In the genomic region with DNA sequence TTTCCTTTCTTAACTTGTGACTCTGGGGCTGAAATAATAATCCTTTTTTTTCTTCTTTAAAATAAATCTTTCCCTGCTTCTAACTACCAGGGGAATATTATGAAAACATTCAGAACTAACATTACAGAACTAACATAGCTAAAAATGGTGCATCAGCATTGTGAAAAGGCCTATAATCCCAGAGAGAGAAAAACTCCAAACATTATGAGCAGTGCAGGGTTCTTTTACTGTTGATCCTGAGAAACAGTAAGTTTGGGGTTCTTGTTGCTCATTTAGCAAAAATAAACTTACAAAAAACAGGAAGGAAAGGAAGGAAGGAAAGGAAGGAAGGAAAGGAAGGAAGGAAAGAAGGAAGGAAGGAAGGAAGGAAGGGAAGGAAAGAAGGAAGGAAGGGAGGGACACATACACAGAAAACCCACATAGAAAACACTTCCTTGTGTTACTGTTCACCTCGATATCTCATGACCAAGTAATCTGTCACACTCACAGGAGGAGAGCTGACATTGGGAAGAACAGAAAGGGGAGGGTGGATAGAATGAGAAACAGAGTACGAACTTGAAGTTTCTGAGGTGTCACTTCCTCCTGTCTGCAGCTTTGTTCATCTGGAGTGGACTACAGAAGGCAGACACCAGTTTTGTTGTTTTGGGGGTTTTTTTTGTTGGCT, we compare ENCODE assay signal across 13 cellular contexts. TPM values are rescaled to one million over a fixed set of nuclear protein-coding genes. Genes with fewer than 3 reads are reported as not detected.
A peak's percentile ranks its signal among the peaks of the same experiment; 100 is the strongest.
DNase-seq lines count a peak whose midpoint lies in the region; ATAC-seq and TF ChIP-seq lines count a peak whose summit lies in the region.
"Had no signal": no experiment of that assay in that cellular context is flagged by ENCODE, and none has a peak within 500 bp of the region (broad histone marks: within the 10 kb centered on the region; RNA-seq: fewer than 3 reads in every experiment).

No MANE protein-coding gene starts in this region.

- H3K27ac Mint-ChIP-seq in T-cell, result peak overlapping the region; percentile 62 to 84
- H3K27ac Mint-ChIP-seq in nephron, result peak overlapping the region; percentile 91 to 96 (median 93)

- H3K27ac ChIP-seq in Peyer's patch, result no peak overlapping the region
- H3K27ac ChIP-seq in right cardiac atrium (ENCODE audit: low read length), result no peak overlapping the region
- H3K27ac ChIP-seq: parathyroid adenoma had no signal

- H3K9me3 ChIP-seq in Peyer's patch (no peaks in the 10 kb centered on the region), right cardiac atrium (ENCODE audit: control insufficient read depth, low read length) (no peaks in the 10 kb centered on the region)

- no peak for TF ChIP-seq POLR2A in Peyer's patch (IDR thresholded peaks at IDR 0.05)

- H3K4me1 Mint-ChIP-seq in T-cell (peaks cover 10 to 13% (median 10%) of the 10 kb centered on the region in 3 donors), nephron (peaks cover 9% of the 10 kb centered on the region)

- H3K4me3 Mint-ChIP-seq in T-cell (peak overlapping the region in 1 of 3 donors; percentile 4), nephron (no peak overlapping the region)

- H3K27me3 ChIP-seq in Peyer's patch (no peaks in the 10 kb centered on the region), right cardiac atrium (ENCODE audit: control insufficient read depth, insufficient read depth) (no peaks in the 10 kb centered on the region)

- no peak for DNase-seq in T-cell
- no peak for DNase-seq in stimulated activated naive CD4-positive, alpha-beta T cell treated with Interleukin-2 at 50 U/mL for 16 hours (lab: John Stamatoyannopoulos, UW)
- no peak for DNase-seq in Peyer's patch
- no peak for DNase-seq in right cardiac atrium
- DNase-seq: activated CD4-positive, alpha-beta T cell treated with anti-CD3 and anti-CD28 coated beads, Interleukin-2, amount 50 U/mL, for 1 hour; DMS 273 treated with DMSO at 0.1 percent for 48 hours; Karpas-422; NCI-H510A treated with DMSO at 0.1 percent for 48 hours had no signal

- TF ChIP-seq CTCF in nephron (IDR thresholded peaks at IDR 0.05; ENCODE audit: unreplicated experiment in 3 of 3) (no peak), Peyer's patch (IDR thresholded peaks at IDR 0.05) (no peak)

- WGBS in right cardiac atrium, result 11% methylated on average over 2 of the region's 2 CpGs

- CTCF ChIA-PET in T-cell (lab: Charles Lee), result interaction anchor here in 1 of 2 donors (0.6 to 1.0 kb wide), 2 partner anchors 38 to 142 kb away, joined by 3 read pairs; no protein-coding TSS in a partner anchor

- H3K27me3 Mint-ChIP-seq in T-cell (peaks cover 14 to 18% of the 10 kb centered on the region in 2 donors), nephron (ENCODE audit: low read depth) (no peaks in the 10 kb centered on the region)

- intact Hi-C loops in right cardiac atrium (cut with DNase I), result no loop called here

- no peak overlapping the region for H3K4me3 ChIP-seq in Peyer's patch
- H3K4me3 ChIP-seq in right cardiac atrium (ENCODE audit: low read length), result no peak overlapping the region

- H3K36me3 Mint-ChIP-seq in T-cell (no peaks in the 10 kb centered on the region), nephron (ENCODE audit: low read depth) (no peaks in the 10 kb centered on the region)

- no peaks in the 10 kb centered on the region for H3K4me1 ChIP-seq in Peyer's patch
- H3K4me1 ChIP-seq in right cardiac atrium (ENCODE audit: control insufficient read depth, insufficient read depth, low read length), result no peaks in the 10 kb centered on the region
- H3K4me1 ChIP-seq: parathyroid adenoma had no signal

- POLR2A ChIA-PET in T-cell (lab: Charles Lee), result interaction anchor here (0.6 to 0.8 kb wide), 3 partner anchors 18 to 107 kb away, joined by 4 to 9 read pairs (median 4); no protein-coding TSS in a partner anchor

- H3K9me3 Mint-ChIP-seq in T-cell, result peaks cover 0 to 11% (median 2%) of the 10 kb centered on the region in 3 donors
- H3K9me3 Mint-ChIP-seq in nephron, result no peaks in the 10 kb centered on the region

- peak; percentile 81 for ATAC-seq in GM18498 (IDR thresholded peaks at IDR 0.05; ENCODE audit: unreplicated experiment)
- peak; percentile 65 for ATAC-seq in GM21528 (IDR thresholded peaks at IDR 0.05; ENCODE audit: low FRiP score, unreplicated experiment)
- peak in 1 of 4 experiments; percentile 52 for ATAC-seq in T-cell (replicated peaks in 1 of 4)
- no peak for ATAC-seq in HG03045 (IDR thresholded peaks at IDR 0.05; ENCODE audit: unreplicated experiment)
- ATAC-seq in right cardiac atrium, result no peak

- H3K36me3 ChIP-seq in Peyer's patch, result no peaks in the 10 kb centered on the region

RNA-seq across cellular contexts. Expression of gene PIK3C3, which starts 18.4 kb away (rescaled TPM):
- total RNA-seq in T-cell, result 10 to 100 TPM; 56.6 to 65.8 (median 62.2) TPM
- 10 to 100 TPM; 33.3 to 59.4 (median 39.5) TPM for total RNA-seq in Peyer's patch
- 10 to 100 TPM; 37.7 to 40.6 (median 38.9) TPM for total RNA-seq in right cardiac atrium
- polyA plus RNA-seq in right cardiac atrium, result 18.0 TPM

Comparison
In these comparisons a context has a peak if more than half of its experiments do, and no peak if none do; other contexts are left out.
1. ATAC-seq: peak in GM18498 (single experiment) and GM21528 (single experiment); none in HG03045 (single experiment) and right cardiac atrium (0 of 2).